Comparison of ENCODE assay signal across 23 cellular contexts in the genomic region with DNA sequence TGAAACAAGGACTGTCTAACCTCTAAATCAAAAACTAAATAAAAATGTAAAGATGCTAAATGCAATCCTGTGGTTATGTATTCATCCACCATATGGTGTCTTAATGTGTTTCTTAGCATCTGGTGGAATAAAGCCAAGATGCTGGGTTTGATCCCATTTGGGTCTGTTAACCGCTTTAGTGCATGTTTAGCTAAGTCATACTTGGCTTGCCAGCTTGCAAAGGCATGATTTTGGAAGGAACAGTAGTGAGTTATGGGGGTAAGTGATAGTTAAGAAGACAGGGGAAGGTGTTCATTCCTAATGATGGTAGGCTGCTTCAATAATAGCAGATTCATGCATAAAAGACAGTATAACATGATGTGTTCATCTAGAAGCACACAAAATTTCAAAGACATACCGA.
"Had no signal": no experiment of that assay in that cellular context is flagged by ENCODE, and none has a peak within 500 bp of the region (broad histone marks: within the 10 kb centered on the region; RNA-seq: fewer than 3 reads in every experiment).

No MANE protein-coding gene starts in this region.

- H3K4me3 ChIP-seq: colonic mucosa, lower lobe of right lung, right lobe of liver, testis, upper lobe of left lung had no signal

- H3K27me3 ChIP-seq: brain microvascular endothelial cell, colonic mucosa, neutrophil, right lobe of liver, testis, upper lobe of left lung had no signal

- H3K27ac Mint-ChIP-seq: activated CD4-positive, alpha-beta T cell treated with anti-CD3 and anti-CD28 coated beads, Interleukin-2, amount 10 ng/mL, durations not matched to agents 24 days and 14 days; activated CD8-positive, alpha-beta T cell treated with anti-CD3 and anti-CD28 coated beads, Interleukin-2, amount 10 ng/mL, durations not matched to agents 7 days and 5 days; activated naive CD4-positive, alpha-beta T cell treated with anti-CD3 and anti-CD28 coated beads for 36 hours; mesothelial cell of epicardium; natural killer cell treated with Interleukin-12 subunit alpha and Interleukin-12 subunit beta and Interleukin-15 and Interleukin-18, amount 100 ng/mL, for 72 hours; stimulated activated memory B cell treated with anti-CD40 and anti-IgM and Interleukin-4, amounts not matched to agents 10 μg/mL and 1 μg/mL and 100 μg/mL, for 72 hours had no signal

- H3K4me1 Mint-ChIP-seq: activated CD4-positive, alpha-beta T cell treated with anti-CD3 and anti-CD28 coated beads, Interleukin-2, amount 10 ng/mL, durations not matched to agents 24 days and 14 days; central memory CD8-positive, alpha-beta T cell; stimulated activated memory B cell treated with anti-CD40 and anti-IgM and Interleukin-4, amounts not matched to agents 10 μg/mL and 1 μg/mL and 100 μg/mL, for 72 hours had no signal

- DNase-seq: activated CD4-positive, alpha-beta T cell treated with anti-CD3 and anti-CD28 coated beads, Interleukin-2, amount 10 ng/mL, durations not matched to agents 24 days and 14 days; activated CD8-positive, alpha-beta T cell treated with anti-CD3 and anti-CD28 coated beads, Interleukin-2, amount 10 ng/mL, durations not matched to agents 7 days and 5 days; activated naive CD4-positive, alpha-beta T cell treated with anti-CD3 and anti-CD28 coated beads for 36 hours; activated T-cell treated with anti-CD3 and anti-CD28 coated beads, Interleukin-2, amount 50 U/mL, for 4 hours; colonic mucosa; foreskin melanocyte; glutamatergic neuron; hippocampal formation; left cardiac atrium; lower lobe of right lung; right lobe of liver; stimulated activated CD4-positive, alpha-beta T cell treated with anti-CD3 and anti-CD28 coated beads, Interleukin-4, amount 100 ng/mL, for 4 hours; T-helper 1 cell; T-helper 9 cell; testis; upper lobe of left lung had no signal

- H3K9ac ChIP-seq: parathyroid adenoma had no signal

- H3K36me3 ChIP-seq: brain microvascular endothelial cell, colonic mucosa, lower lobe of right lung, neutrophil, right lobe of liver, upper lobe of left lung had no signal

- H2AFZ ChIP-seq: parathyroid adenoma had no signal

- H3K36me3 Mint-ChIP-seq: mesothelial cell of epicardium; stimulated activated memory B cell treated with anti-CD40 and anti-IgM and Interleukin-4, amounts not matched to agents 10 μg/mL and 1 μg/mL and 100 μg/mL, for 72 hours had no signal

- H3K79me2 ChIP-seq: parathyroid adenoma had no signal

- H3K4me3 Mint-ChIP-seq: activated CD4-positive, alpha-beta T cell treated with anti-CD3 and anti-CD28 coated beads, Interleukin-2, amount 10 ng/mL, durations not matched to agents 24 days and 14 days; activated CD8-positive, alpha-beta T cell treated with anti-CD3 and anti-CD28 coated beads, Interleukin-2, amount 10 ng/mL, durations not matched to agents 7 days and 5 days; activated naive CD4-positive, alpha-beta T cell treated with anti-CD3 and anti-CD28 coated beads for 36 hours; activated T-cell treated with anti-CD3 and anti-CD28 coated beads, Interleukin-2, amount 50 U/mL, for 4 hours; central memory CD8-positive, alpha-beta T cell; mesothelial cell of epicardium; natural killer cell treated with Interleukin-12 subunit alpha and Interleukin-12 subunit beta and Interleukin-15 and Interleukin-18, amount 100 ng/mL, for 72 hours; stimulated activated memory B cell treated with anti-CD40 and anti-IgM and Interleukin-4, amounts not matched to agents 10 μg/mL and 1 μg/mL and 100 μg/mL, for 72 hours had no signal

- H3K4me1 ChIP-seq: colonic mucosa, lower lobe of right lung, parathyroid adenoma, right lobe of liver, testis, upper lobe of left lung had no signal

- H3K27ac ChIP-seq: brain microvascular endothelial cell, colonic mucosa, lower lobe of right lung, neutrophil, parathyroid adenoma, right lobe of liver, testis, upper lobe of left lung had no signal

- H3K9me3 Mint-ChIP-seq: activated CD4-positive, alpha-beta T cell treated with anti-CD3 and anti-CD28 coated beads, Interleukin-2, amount 10 ng/mL, durations not matched to agents 24 days and 14 days; activated naive CD4-positive, alpha-beta T cell treated with anti-CD3 and anti-CD28 coated beads for 36 hours; activated T-cell treated with anti-CD3 and anti-CD28 coated beads, Interleukin-2, amount 50 U/mL, for 4 hours; central memory CD8-positive, alpha-beta T cell; mesothelial cell of epicardium; stimulated activated memory B cell treated with anti-CD40 and anti-IgM and Interleukin-4, amounts not matched to agents 10 μg/mL and 1 μg/mL and 100 μg/mL, for 72 hours had no signal

- H3K9me3 ChIP-seq: colonic mucosa, lower lobe of right lung, neutrophil, right lobe of liver, testis, upper lobe of left lung had no signal

- H3K27me3 Mint-ChIP-seq: activated CD4-positive, alpha-beta T cell treated with anti-CD3 and anti-CD28 coated beads, Interleukin-2, amount 10 ng/mL, durations not matched to agents 24 days and 14 days; central memory CD8-positive, alpha-beta T cell; natural killer cell treated with Interleukin-12 subunit alpha and Interleukin-12 subunit beta and Interleukin-15 and Interleukin-18, amount 100 ng/mL, for 72 hours; stimulated activated memory B cell treated with anti-CD40 and anti-IgM and Interleukin-4, amounts not matched to agents 10 μg/mL and 1 μg/mL and 100 μg/mL, for 72 hours had no signal
